ENCODE assay signal across 8 cellular contexts in the genomic region with DNA sequence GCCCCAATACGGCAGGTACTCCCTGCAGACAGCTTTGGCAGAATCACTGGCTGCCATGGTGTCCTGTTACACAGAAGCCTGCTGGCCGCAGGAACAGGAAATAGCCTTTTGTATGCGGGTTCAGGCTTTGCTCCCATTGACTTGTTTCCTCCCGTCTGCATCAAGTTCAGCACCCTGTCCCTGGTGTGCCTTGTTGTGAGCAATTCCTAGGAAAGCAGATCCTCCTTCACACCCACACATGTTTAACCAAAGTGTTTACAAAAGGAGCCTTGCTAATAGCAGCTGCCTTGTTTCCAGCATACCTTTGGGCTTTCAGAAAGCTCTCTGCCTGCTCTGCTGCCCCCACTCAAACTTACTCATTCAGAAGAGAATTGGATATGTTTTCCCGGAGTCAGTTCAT.
DNase-seq lines count a peak whose midpoint lies in the region; ATAC-seq, FAIRE-seq and TF ChIP-seq lines count a peak whose summit lies in the region.

No MANE protein-coding gene starts in this region.

- ATAC-seq in DND-41 (ENCODE audit: insufficient read depth, low read depth) (peak; percentile 23; the same call in 1 of the 3 replicates), GM18909 (IDR thresholded peaks at IDR 0.05; ENCODE audit: poor library complexity, unreplicated experiment) (no peak)
- no peak for ATAC-seq in activated T-cell treated with anti-CD3 and anti-CD28 coated beads, Interleukin-2, amount 50 U/mL, for 4 hours

- H3K4me3 ChIP-seq in DND-41 (ENCODE audit: low read depth in 1 of 2, low read length in 2 of 2): no peak overlapping the region
- H3K4me3 ChIP-seq in endothelial cell of umbilical vein (replicated peaks in 1 of 3; ENCODE audit: insufficient read depth in 1 of 3, low read depth in 1 of 3, low read length in 3 of 3): no peak overlapping the region
- peak overlapping the region; percentile 19 for H3K4me3 ChIP-seq in osteoblast (ENCODE audit: insufficient read depth, low read length)

- DNase-seq in DND-41: no peak
- peak; percentile 62 for DNase-seq in NCI-H510A (lab: John Stamatoyannopoulos, UW)
- DNase-seq in endothelial cell of umbilical vein (ENCODE audit: low read depth, low spot score): peak; percentile 50
- DNase-seq in osteoblast (ENCODE audit: insufficient read length, low spot score, missing footprints): peak; percentile 80
- no peak for DNase-seq in amygdala (lab: John Stamatoyannopoulos, UW)
- no peak for DNase-seq in activated T-cell treated with anti-CD3 and anti-CD28 coated beads, Interleukin-2, amount 50 U/mL, for 4 hours
- DNase-seq in RCC 7860 (ENCODE audit: low spot score): no peak

- TF ChIP-seq CTCF in DND-41 (IDR thresholded peaks at IDR 0.05; ENCODE audit: borderline replicate concordance, extremely low read depth, low read length, poor library complexity, severe bottlenecking) (no peak), endothelial cell of umbilical vein (IDR thresholded peaks at IDR 0.05; ENCODE audit: extremely low read depth in 1 of 2, insufficient read depth in 1 of 2, low read depth in 1 of 2, low read length in 2 of 2) (no peak), osteoblast (IDR thresholded peaks at IDR 0.05; ENCODE audit: extremely low read depth, low read depth, low read length) (no peak)

- intact Hi-C loops in endothelial cell of umbilical vein (cut with micrococcal nuclease): loop anchor here (5.0 kb wide), 2 partner anchors 83 to 207 kb away; no protein-coding TSS in a partner anchor

- H3K27ac ChIP-seq in DND-41 (ENCODE audit: low read length): peak overlapping the region; percentile 58; the same call in 1 of the 2 replicates
- no peak overlapping the region for H3K27ac ChIP-seq in endothelial cell of umbilical vein (ENCODE audit: insufficient read depth, low read depth, low read length)
- peak overlapping the region; percentile 38 for H3K27ac ChIP-seq in osteoblast (ENCODE audit: low read depth, low read length)

- no TSS peak for BruUV-seq in endothelial cell of umbilical vein (replicated peaks; lab: Mats Ljungman, UMichigan)

- dilution Hi-C loops in endothelial cell of umbilical vein (cut with MboI; ENCODE audit: extremely low pct_ligation_motif_present, low sequenced_read_pairs): no loop called here

- H3K79me2 ChIP-seq in DND-41 (ENCODE audit: insufficient read depth, low read length): no peaks in the 10 kb centered on the region
- H3K79me2 ChIP-seq in endothelial cell of umbilical vein (ENCODE audit: control insufficient read depth, insufficient read depth, low read length): no peaks in the 10 kb centered on the region
- peaks cover 16% of the 10 kb centered on the region for H3K79me2 ChIP-seq in osteoblast (ENCODE audit: insufficient read depth, low read length)

- H3K27me3 ChIP-seq in DND-41 (ENCODE audit: insufficient read depth, low read length, poor library complexity): no peaks in the 10 kb centered on the region
- no peaks in the 10 kb centered on the region for H3K27me3 ChIP-seq in endothelial cell of umbilical vein (ENCODE audit: control insufficient read depth in 2 of 2, insufficient read depth in 2 of 2, low read length in 2 of 2)
- no peaks in the 10 kb centered on the region for H3K27me3 ChIP-seq in osteoblast (ENCODE audit: insufficient read depth, low read length)

- H3K36me3 ChIP-seq in DND-41 (ENCODE audit: insufficient read depth, low read length) (peaks cover 26% of the 10 kb centered on the region), endothelial cell of umbilical vein (ENCODE audit: control insufficient read depth in 2 of 2, extremely low read depth in 1 of 2, insufficient read depth in 2 of 2, low read length in 2 of 2) (no peaks in the 10 kb centered on the region), osteoblast (ENCODE audit: insufficient read depth, low read length) (peaks cover 15% of the 10 kb centered on the region)

- POLR2A ChIA-PET in endothelial cell of umbilical vein (lab: Charles Lee): no interaction called here

- H3K9me3 ChIP-seq in DND-41 (ENCODE audit: insufficient read depth, low read length, severe bottlenecking): no peaks in the 10 kb centered on the region
- no peaks in the 10 kb centered on the region for H3K9me3 ChIP-seq in endothelial cell of umbilical vein (replicated peaks; ENCODE audit: control insufficient read depth, insufficient read depth, low read length)
- H3K9me3 ChIP-seq in osteoblast (ENCODE audit: low read depth, low read length): no peaks in the 10 kb centered on the region

- peaks cover 20% of the 10 kb centered on the region for H3K36me3 Mint-ChIP-seq in activated T-cell treated with anti-CD3 and anti-CD28 coated beads, Interleukin-2, amount 50 U/mL, for 4 hours (ENCODE audit: insufficient read depth)

- no peak overlapping the region for H3K4me3 Mint-ChIP-seq in activated T-cell treated with anti-CD3 and anti-CD28 coated beads, Interleukin-2, amount 50 U/mL, for 4 hours

- peaks cover 9% of the 10 kb centered on the region for H3K4me1 Mint-ChIP-seq in activated T-cell treated with anti-CD3 and anti-CD28 coated beads, Interleukin-2, amount 50 U/mL, for 4 hours (ENCODE audit: low read depth)

- no peak overlapping the region for H3K9ac ChIP-seq in DND-41 (ENCODE audit: low read depth, low read length)
- no peak overlapping the region for H3K9ac ChIP-seq in endothelial cell of umbilical vein (replicated peaks; ENCODE audit: extremely low read depth, insufficient read depth, low read length)

- no peak for TF ChIP-seq POLR2A in endothelial cell of umbilical vein (IDR thresholded peaks at IDR 0.05; ENCODE audit: low read depth, low read length)

- no peaks in the 10 kb centered on the region for H4K20me1 ChIP-seq in DND-41 (ENCODE audit: insufficient read depth, low read length)
- no peaks in the 10 kb centered on the region for H4K20me1 ChIP-seq in endothelial cell of umbilical vein (replicated peaks; ENCODE audit: control insufficient read depth, extremely low read depth, insufficient read depth, low read length)
- no peaks in the 10 kb centered on the region for H4K20me1 ChIP-seq in osteoblast (ENCODE audit: insufficient read depth, low read length)

- no peaks in the 10 kb centered on the region for H3K9me3 Mint-ChIP-seq in activated T-cell treated with anti-CD3 and anti-CD28 coated beads, Interleukin-2, amount 50 U/mL, for 4 hours

- no peak overlapping the region for H3K4me2 ChIP-seq in DND-41 (ENCODE audit: insufficient read depth, low read length)
- no peak overlapping the region for H3K4me2 ChIP-seq in endothelial cell of umbilical vein (ENCODE audit: insufficient read depth, low read length)
- peak overlapping the region; percentile 67 for H3K4me2 ChIP-seq in osteoblast (ENCODE audit: insufficient read depth, low read length)

- peaks cover 15% of the 10 kb centered on the region for H3K4me1 ChIP-seq in DND-41 (ENCODE audit: insufficient read depth, low read length)
- H3K4me1 ChIP-seq in endothelial cell of umbilical vein (ENCODE audit: control insufficient read depth, extremely low read depth, insufficient read depth, low read length): peaks cover 5% of the 10 kb centered on the region
- H3K4me1 ChIP-seq in osteoblast (ENCODE audit: insufficient read depth, low read length): peaks cover 22% of the 10 kb centered on the region

- FAIRE-seq in endothelial cell of umbilical vein (lab: Jason Lieb, UNC): peak; percentile 70
- FAIRE-seq in RCC 7860 (lab: Jason Lieb, UNC): no peak

- H3K9me1 ChIP-seq in endothelial cell of umbilical vein (replicated peaks; ENCODE audit: control insufficient read depth, extremely low read depth, insufficient read depth, low read length): no peaks in the 10 kb centered on the region

- CTCF ChIA-PET in endothelial cell of umbilical vein (lab: Charles Lee): interaction anchor here (0.7 to 2.0 kb wide), 2 partner anchors 68 to 209 kb away, joined by 3 to 5 read pairs; no protein-coding TSS in a partner anchor

- H2AFZ ChIP-seq in DND-41 (ENCODE audit: low read depth, low read length): no peak overlapping the region
- H2AFZ ChIP-seq in endothelial cell of umbilical vein (ENCODE audit: low read depth, low read length): peak overlapping the region; percentile 19
- H2AFZ ChIP-seq in osteoblast (ENCODE audit: low read length): peak overlapping the region; percentile 53

- no peaks in the 10 kb centered on the region for H3K27me3 Mint-ChIP-seq in activated T-cell treated with anti-CD3 and anti-CD28 coated beads, Interleukin-2, amount 50 U/mL, for 4 hours (ENCODE audit: low read depth)

TF ChIP-seq in endothelial cell of umbilical vein, 7 proteins besides CTCF, POLR2A, EP300 and RAD21:
- TF ChIP-seq JUN (IDR thresholded peaks at IDR 0.05; ENCODE audit: borderline replicate concordance, insufficient read depth, insufficient read length, low read depth) (no peak), GATA2 (IDR thresholded peaks at IDR 0.05; ENCODE audit: insufficient read depth, insufficient read length, low read depth, low read length) (no peak), FOS (IDR thresholded peaks at IDR 0.05; ENCODE audit: borderline replicate concordance, insufficient read depth, low read length) (no peak), MYC (IDR thresholded peaks at IDR 0.05; ENCODE audit: low read depth, low read length) (no peak), EZH2 (IDR thresholded peaks at IDR 0.05; ENCODE audit: borderline replicate concordance, low read depth, low read length, severe bottlenecking) (no peak), POLR2AphosphoS5 (IDR thresholded peaks at IDR 0.05; ENCODE audit: insufficient read depth, low read depth, low read length) (no peak)
- TF ChIP-seq, protein P1, sequence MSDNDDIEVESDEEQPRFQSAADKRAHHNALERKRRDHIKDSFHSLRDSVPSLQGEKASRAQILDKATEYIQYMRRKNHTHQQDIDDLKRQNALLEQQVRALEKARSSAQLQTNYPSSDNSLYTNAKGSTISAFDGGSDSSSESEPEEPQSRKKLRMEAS (IDR thresholded peaks at IDR 0.05; ENCODE audit: insufficient read depth, insufficient read length): no peak
TF ChIP-seq in endothelial cell of umbilical vein: peak in this region for 0.

Comparison
In these comparisons a context has a peak if more than half of its experiments do, and no peak if none do; other contexts are left out.
1. DNase-seq: peak in NCI-H510A (single experiment), endothelial cell of umbilical vein (single experiment) and osteoblast (single experiment); none in DND-41 (single experiment), amygdala (0 of 56), activated T-cell treated with anti-CD3 and anti-CD28 coated beads, Interleukin-2, amount 50 U/mL, for 4 hours (single experiment) and RCC 7860 (single experiment).